ENCODE assay signal across 19 cellular contexts in genomic region chr9:132011896-132012295, GRCh38.
DNase-seq lines count a peak whose midpoint lies in the region; TF ChIP-seq lines count a peak whose summit lies in the region.
"Had no signal": no experiment of that assay in that cellular context is flagged by ENCODE, and none has a peak within 500 bp of the region (broad histone marks: within the 10 kb centered on the region; RNA-seq: fewer than 3 reads in every experiment).

No MANE protein-coding gene starts in this region.

- H3K4me3 ChIP-seq in lower leg skin (ENCODE audit: low read depth, poor library complexity, severe bottlenecking), result no peak overlapping the region
- H3K4me3 ChIP-seq: A549, GM12878 had no signal

- intact Hi-C loops in lower leg skin (cut with DNase I; ENCODE audit: low total_unique reads), result no loop called here

- DNase-seq in NCI-H1105 treated with DMSO at 0.1 percent for 48 hours (lab: John Stamatoyannopoulos, UW) (peak; percentile 48), NCI-H1105 (lab: John Stamatoyannopoulos, UW) (no peak), DMS79 (lab: John Stamatoyannopoulos, UW) (peak; percentile 61), NCI-H446 treated with DMSO at 0.1 percent for 48 hours (lab: John Stamatoyannopoulos, UW) (peak; percentile 71), cerebellar cortex (ENCODE audit: low spot score) (peak; percentile 55), hepatic stellate cell (ENCODE audit: low spot score) (no peak), lower leg skin (ENCODE audit: low spot score in 2 of 2) (no peak), amniotic stem cell (lab: John Stamatoyannopoulos, UW) (no peak)
- DNase-seq: AML-193; CD4-positive, CD25-positive, alpha-beta regulatory T cell; CD8-positive, alpha-beta memory T cell; COR-L47; DMS 273 treated with DMSO at 0.1 percent for 48 hours; DMS53; GOT3; H7; HFFc6 had no signal

- no peak for TF ChIP-seq CTCF in lower leg skin (IDR thresholded peaks at IDR 0.05)

- 88 to 89% methylated on average over 3 of the region's 3 CpGs for WGBS in lower leg skin, 2 donors

- TF ChIP-seq POLR2A in lower leg skin (IDR thresholded peaks at IDR 0.05), result no peak

Comparison
In these comparisons a context has a peak if more than half of its experiments do, and no peak if none do; other contexts are left out.
1. DNase-seq: peak in NCI-H1105 treated with DMSO at 0.1 percent for 48 hours (single experiment), DMS79 (single experiment), NCI-H446 treated with DMSO at 0.1 percent for 48 hours (single experiment) and cerebellar cortex (single experiment); none in NCI-H1105 (single experiment), hepatic stellate cell (single experiment), lower leg skin (0 of 2) and amniotic stem cell (single experiment).